Comparison of ENCODE assay signal across 14 cellular contexts in the genomic region with DNA sequence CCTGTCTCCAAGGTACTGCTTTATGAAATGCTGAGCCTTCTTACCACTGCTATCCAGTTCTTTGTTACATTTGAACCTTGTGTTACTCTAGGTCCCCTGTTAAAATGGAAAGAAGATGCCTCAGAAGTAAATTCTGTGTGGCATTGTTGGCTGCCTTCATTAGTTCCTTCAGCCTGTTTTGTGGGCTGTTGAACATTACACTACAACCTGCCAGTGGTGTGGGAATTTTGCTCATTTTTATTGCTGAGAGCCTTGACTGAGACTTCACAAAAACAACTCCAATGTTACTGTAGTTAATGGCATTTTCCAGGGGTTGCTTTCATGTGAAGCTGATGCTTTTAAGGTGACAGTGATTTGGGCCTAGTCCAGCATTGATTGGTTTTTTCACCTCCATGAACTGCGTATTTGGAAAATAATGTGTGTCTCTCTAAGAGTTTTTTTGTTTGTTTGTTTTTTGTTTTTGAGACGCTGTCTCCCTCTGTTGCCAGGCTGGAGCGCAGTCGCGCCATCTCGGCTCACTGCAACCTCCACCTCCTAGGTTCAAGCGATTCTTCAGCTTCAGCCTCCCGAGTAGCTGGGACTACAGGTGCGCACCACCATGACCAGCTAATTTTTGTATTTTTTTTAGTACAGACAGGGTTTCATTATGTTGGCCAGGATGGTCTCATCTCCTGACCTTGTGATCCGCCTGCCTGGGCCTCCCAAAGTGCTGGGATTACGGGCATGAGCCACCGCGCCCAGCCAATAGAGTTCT. TPM values are rescaled to one million over a fixed set of nuclear protein-coding genes. Genes with fewer than 3 reads are reported as not detected.
DNase-seq lines count a peak whose midpoint lies in the region; ATAC-seq, FAIRE-seq and TF ChIP-seq lines count a peak whose summit lies in the region.
"Had no signal": no experiment of that assay in that cellular context is flagged by ENCODE, and none has a peak within 500 bp of the region (broad histone marks: within the 10 kb centered on the region; RNA-seq: fewer than 3 reads in every experiment).

No MANE protein-coding gene starts in this region.

- no peak overlapping the region for H3K18ac ChIP-seq in IMR-90 (ENCODE audit: low read depth, low read length)

- peaks cover 4% of the 10 kb centered on the region for H3K9me1 ChIP-seq in IMR-90 (ENCODE audit: insufficient read depth, low read length)

- no TSS peak for BruUV-seq in IMR-90 (replicated peaks; lab: Mats Ljungman, UMichigan)

- POLR2A ChIA-PET in CD4-positive, alpha-beta T cell (lab: Charles Lee) = no interaction called here
- POLR2A ChIA-PET in IMR-90 (lab: Charles Lee; ENCODE audit: unreplicated experiment) = no interaction called here

- peaks cover 45% of the 10 kb centered on the region for H3K4me1 Mint-ChIP-seq in CD4-positive, alpha-beta T cell (ENCODE audit: low read depth)
- H3K4me1 Mint-ChIP-seq in chondrocyte (ENCODE audit: low read depth) (peaks cover 52% of the 10 kb centered on the region), neural crest cell (peaks cover 39% of the 10 kb centered on the region)

- no peaks in the 10 kb centered on the region for H3K27me3 Mint-ChIP-seq in CD4-positive, alpha-beta T cell
- H3K27me3 Mint-ChIP-seq in chondrocyte (ENCODE audit: low read depth) (no peaks in the 10 kb centered on the region), neural crest cell (ENCODE audit: low read depth) (no peaks in the 10 kb centered on the region)

- H4K5ac ChIP-seq in IMR-90 (ENCODE audit: low read depth, low read length) = no peak overlapping the region

- no peak for DNase-seq in CD4-positive, alpha-beta T cell
- DNase-seq in IMR-90 (no peak), chondrocyte (ENCODE audit: low spot score) (no peak), neural crest cell (ENCODE audit: low read depth, low spot score) (no peak), D721Med (ENCODE audit: insufficient read length, low spot score) (no peak), left colon (no peak)
- DNase-seq: activated CD4-positive, CD25-positive, alpha-beta regulatory T cell; activated naive CD4-positive, alpha-beta T cell treated with anti-CD3 and anti-CD28 coated beads, Interleukin-2, amount 50 U/mL, for 16 hours; COR-L47; Kasumi-1 had no signal

- peak overlapping the region; percentile 2; the same call in 1 of the 2 replicates for H3K4ac ChIP-seq in IMR-90 (ENCODE audit: low read depth, low read length)

- H3K36me3 Mint-ChIP-seq in CD4-positive, alpha-beta T cell (ENCODE audit: low read depth) = peaks cover 17% of the 10 kb centered on the region
- H3K36me3 Mint-ChIP-seq in chondrocyte (ENCODE audit: low read depth) = peaks cover 3% of the 10 kb centered on the region
- H3K36me3 Mint-ChIP-seq in neural crest cell (ENCODE audit: low read depth) = no peaks in the 10 kb centered on the region

- H2BK5ac ChIP-seq in IMR-90 (ENCODE audit: low read depth, low read length, poor library complexity, severe bottlenecking) = peak overlapping the region; percentile 7

- H4K8ac ChIP-seq in IMR-90 (ENCODE audit: low read depth in 2 of 2, low read length in 2 of 2) = no peak overlapping the region

- WGBS in IMR-90 (ENCODE audit: extremely low coverage in 2 of 2, insufficient read length in 1 of 2), 2 experiments = no CpG with 5 or more reads among the region's 13 CpGs

- H2AK5ac ChIP-seq in IMR-90 (ENCODE audit: low read depth, low read length) = peak overlapping the region; percentile 35; the same call in 1 of the 2 replicates

- no peak overlapping the region for H3K27ac Mint-ChIP-seq in CD4-positive, alpha-beta T cell
- H3K27ac Mint-ChIP-seq in chondrocyte (ENCODE audit: unreplicated experiment) (peak overlapping the region; percentile 99), neural crest cell (ENCODE audit: unreplicated experiment) (peak overlapping the region; percentile 35)

- in situ Hi-C loops in IMR-90 (cut with MboI; ENCODE audit: low sequenced_read_pairs) = loop anchor here (25.0 kb wide), 1 partner anchor 639 kb away; no protein-coding TSS in a partner anchor

- intact Hi-C loops in CD4-positive, alpha-beta T cell (cut with DNase I, micrococcal nuclease) = loop anchor here in 1 of 2 experiments (5.0 kb wide), 1 partner anchor 196 kb away; the partner anchor contains the start of gene TMOD3
- intact Hi-C loops in IMR-90 (cut with micrococcal nuclease) = loop anchor here (5.0 kb wide), 1 partner anchor 41 kb away; no protein-coding TSS in a partner anchor
- intact Hi-C loops in left colon (cut with DNase I, micrococcal nuclease) = no loop called here

- no peak overlapping the region for H3K4me2 ChIP-seq in IMR-90 (ENCODE audit: low read depth, low read length)

- peaks cover 9% of the 10 kb centered on the region for H3K4me1 ChIP-seq in IMR-90 (ENCODE audit: control insufficient read depth, insufficient read depth, low read length)

- TF ChIP-seq POLR2A in IMR-90 (IDR thresholded peaks at IDR 0.05; ENCODE audit: low read depth, low read length) = no peak

- no peak overlapping the region for H2BK120ac ChIP-seq in IMR-90 (ENCODE audit: low read depth, low read length)

- no peak overlapping the region for H3K27ac ChIP-seq in CD4-positive, alpha-beta T cell (ENCODE audit: low read depth, low read length)
- H3K27ac ChIP-seq in IMR-90 (ENCODE audit: insufficient read depth, low read length) = no peak overlapping the region

- no peak overlapping the region; the same call in 1 of the 2 replicates for H3K14ac ChIP-seq in IMR-90 (replicated peaks; ENCODE audit: low read depth, low read length)

- no peak overlapping the region for H2BK20ac ChIP-seq in IMR-90 (ENCODE audit: low read depth, low read length)

- H3K9me3 ChIP-seq in CD4-positive, alpha-beta T cell (ENCODE audit: control insufficient read depth, low read length) = no peaks in the 10 kb centered on the region
- no peaks in the 10 kb centered on the region for H3K9me3 ChIP-seq in IMR-90 (ENCODE audit: control insufficient read depth, insufficient read depth, low read length)
- H3K9me3 ChIP-seq: HAP-1 had no signal

- no peak overlapping the region for H2BK15ac ChIP-seq in IMR-90 (ENCODE audit: low read depth, low read length)

- no peak overlapping the region for H3K4me3 ChIP-seq in IMR-90 (ENCODE audit: insufficient read depth, low read depth, low read length)
- H3K4me3 ChIP-seq: HAP-1 had no signal

- no peak overlapping the region for H3K56ac ChIP-seq in IMR-90 (ENCODE audit: extremely low read depth, insufficient read depth, low read length)

- no peak for TF ChIP-seq CTCF in CD4-positive, alpha-beta T cell (IDR thresholded peaks at IDR 0.05)
- TF ChIP-seq CTCF in IMR-90 (conservative IDR thresholded peaks at IDR 0.05; ENCODE audit: low read depth, low read length) (no peak), chondrocyte (IDR thresholded peaks at IDR 0.05) (no peak), neural crest cell (conservative IDR thresholded peaks at IDR 0.05) (no peak), D721Med (IDR thresholded peaks at IDR 0.05; ENCODE audit: insufficient read depth, missing control alignments) (no peak)

- no peak overlapping the region; the same call in 1 of the 2 replicates for H4K91ac ChIP-seq in IMR-90 (ENCODE audit: insufficient read depth, low read depth, low read length)

- peak overlapping the region; percentile 14; the same call in 1 of the 2 replicates for H3K23ac ChIP-seq in IMR-90 (ENCODE audit: low read depth, low read length)

- CTCF ChIA-PET in CD4-positive, alpha-beta T cell (lab: Charles Lee) = interaction anchor here (0.6 kb wide), 1 partner anchor 20 kb away, joined by 3 read pairs; no protein-coding TSS in a partner anchor
- CTCF ChIA-PET in IMR-90 (lab: Yijun Ruan, JAX) = no interaction called here

- dilution Hi-C loops in IMR-90 (cut with HindIII; ENCODE audit: low sequenced_read_pairs, unreplicated experiment) = no loop called here

- peaks cover 0 to 39% of the 10 kb centered on the region in 2 experiments; a peak in 2 of 4 replicates for H3K79me1 ChIP-seq in IMR-90 (ENCODE audit: low read depth in 1 of 2, low read length in 2 of 2)

- H3K9me3 Mint-ChIP-seq in CD4-positive, alpha-beta T cell = no peaks in the 10 kb centered on the region
- H3K9me3 Mint-ChIP-seq in chondrocyte (ENCODE audit: low read depth) (no peaks in the 10 kb centered on the region), neural crest cell (no peaks in the 10 kb centered on the region)

- no peak overlapping the region for H3K9ac ChIP-seq in IMR-90 (ENCODE audit: low read depth, low read length)

- H4K20me1 ChIP-seq in IMR-90 (ENCODE audit: insufficient read depth, low read length) = peaks cover 47% of the 10 kb centered on the region

- H3K27me3 ChIP-seq in CD4-positive, alpha-beta T cell (ENCODE audit: control insufficient read depth, insufficient read depth, low read length) = no peaks in the 10 kb centered on the region
- H3K27me3 ChIP-seq in IMR-90 (ENCODE audit: control insufficient read depth, insufficient read depth, low read length) = no peaks in the 10 kb centered on the region

- peaks cover 1% of the 10 kb centered on the region; the same call in 1 of the 2 replicates for H3K36me3 ChIP-seq in IMR-90 (ENCODE audit: control insufficient read depth, insufficient read depth, low read length)

- TF ChIP-seq RAD21 in IMR-90 (IDR thresholded peaks at IDR 0.05; ENCODE audit: low read length) = no peak

- H3K4me3 Mint-ChIP-seq in CD4-positive, alpha-beta T cell = peak overlapping the region; percentile 74
- peak overlapping the region; percentile 42 for H3K4me3 Mint-ChIP-seq in chondrocyte (ENCODE audit: unreplicated experiment)
- H3K4me3 Mint-ChIP-seq in neural crest cell = peak overlapping the region; percentile 53

- ATAC-seq in CD4-positive, alpha-beta T cell (ENCODE audit: poor library complexity) = no peak
- ATAC-seq in IMR-90 (ENCODE audit: low read depth) (no peak), GM21390 (IDR thresholded peaks at IDR 0.05; ENCODE audit: unreplicated experiment) (no peak), left colon (no peak), HG02840 (IDR thresholded peaks at IDR 0.05; ENCODE audit: low FRiP score, unreplicated experiment) (no peak)
- ATAC-seq: sciatic nerve had no signal

- H2AFZ ChIP-seq in IMR-90 (replicated peaks; ENCODE audit: low read length, poor library complexity) = no peak overlapping the region

- no peak overlapping the region for H2AK9ac ChIP-seq in IMR-90 (replicated peaks; ENCODE audit: low read depth, low read length, poor library complexity)

- FAIRE-seq in D721Med (lab: Jason Lieb, UNC) = no peak

RNA-seq across cellular contexts. Expression of gene MAPK6, which starts 4.3 kb away (rescaled TPM):
- total RNA-seq in CD4-positive, alpha-beta T cell = 10 to 100 TPM; 48.5 to 49.8 TPM
- total RNA-seq in IMR-90 (2012; rRNA removed) = 60.6 and 84.2 TPM in 2 replicates
- polyA plus RNA-seq in IMR-90 (2012; rRNA removed) = 17.9 and 22.6 TPM in 2 replicates
- polyA plus RNA-seq in IMR-90 (2012; cell fraction: cytosol; rRNA removed) = 5.0 and 5.8 TPM in 2 replicates
- polyA plus RNA-seq in IMR-90 (2012; cell fraction: nucleus; rRNA removed; ENCODE audit: low replicate concordance) = 2.0 and 13.3 TPM in 2 replicates
- 45.2 to 60.1 TPM (median 59.0 TPM) in 3 replicates for total RNA-seq in chondrocyte
- 77.8 and 82.1 TPM in 2 replicates for total RNA-seq in neural crest cell
- total RNA-seq in left colon = 10 to 100 TPM; 68.8 to 75.5 TPM

RNA-seq across cellular contexts. Expression of gene LEO1, which starts 51.8 kb away (rescaled TPM):
- 1 to 10 TPM; 6.2 to 6.7 TPM for total RNA-seq in CD4-positive, alpha-beta T cell
- 11.5 and 30.3 TPM in 2 replicates for total RNA-seq in IMR-90 (2012; rRNA removed)
- 7.7 and 9.0 TPM in 2 replicates for polyA plus RNA-seq in IMR-90 (2012; rRNA removed)
- polyA plus RNA-seq in IMR-90 (2012; cell fraction: cytosol; rRNA removed) = 1.0 and 2.2 TPM in 2 replicates
- polyA plus RNA-seq in IMR-90 (2012; cell fraction: nucleus; rRNA removed; ENCODE audit: low replicate concordance) = 0.42 and 3.6 TPM in 2 replicates
- 17.5 to 24.0 TPM (median 17.7 TPM) in 3 replicates for total RNA-seq in chondrocyte
- total RNA-seq in neural crest cell = 32.7 and 34.1 TPM in 2 replicates
- 10 to 100 TPM; 23.7 to 25.3 TPM for total RNA-seq in left colon
